In the genomic region with DNA sequence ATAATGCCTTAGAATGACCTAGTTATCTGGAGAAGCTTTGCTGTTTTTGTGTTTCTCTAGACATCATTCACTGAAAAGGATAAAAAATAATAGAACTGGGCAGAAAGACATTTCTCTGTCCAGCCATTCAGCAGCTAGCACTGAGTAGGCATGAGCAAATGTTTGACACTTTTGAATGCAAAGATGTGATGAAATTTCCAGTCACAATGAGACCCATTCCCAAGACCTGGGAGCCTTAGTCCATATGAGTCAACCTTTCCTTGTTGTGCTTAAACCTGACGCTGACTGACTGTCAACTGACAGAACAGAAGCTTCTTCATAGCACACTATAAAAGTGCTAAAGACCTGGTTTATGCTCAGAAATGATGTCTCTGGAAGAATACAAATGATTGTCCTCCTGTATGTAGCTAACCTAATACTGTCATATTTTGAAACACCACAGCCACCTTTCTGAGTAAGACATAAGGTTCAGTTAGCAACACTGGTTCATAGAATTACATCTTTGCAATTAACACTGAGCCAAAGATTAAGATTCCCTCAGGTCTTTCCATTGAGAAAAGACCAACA, we compare ENCODE assay signal across 15 cellular contexts.
"Had no signal": no experiment of that assay in that cellular context is flagged by ENCODE, and none has a peak within 500 bp of the region (broad histone marks: within the 10 kb centered on the region; RNA-seq: fewer than 3 reads in every experiment).

No MANE protein-coding gene starts in this region.

- H3K4me3 ChIP-seq: gastroesophageal sphincter, pancreas, skin epidermis, stomach had no signal

- H3K27me3 ChIP-seq: brain microvascular endothelial cell, gastroesophageal sphincter, pancreas, stomach had no signal

- H3K36me3 ChIP-seq: brain microvascular endothelial cell, gastroesophageal sphincter, pancreas, stomach had no signal

- H3K4me1 Mint-ChIP-seq: neural crest cell had no signal

- H3K27ac ChIP-seq: brain microvascular endothelial cell, gastroesophageal sphincter, pancreas, skin epidermis, stomach had no signal

- H3K4me3 Mint-ChIP-seq: activated naive CD8-positive, alpha-beta T cell; mesothelial cell of epicardium; neural crest cell; T-helper 17 cell had no signal

- ATAC-seq: gastroesophageal sphincter, T-helper 17 cell had no signal

- H3K9me3 ChIP-seq: gastroesophageal sphincter, pancreas, stomach had no signal

- H3K9me3 Mint-ChIP-seq: mesothelial cell of epicardium, neural crest cell had no signal

- DNase-seq: activated CD4-positive, alpha-beta T cell treated with anti-CD3 and anti-CD28 coated beads, Interleukin-2, amount 50 U/mL, for 1 hour; activated CD4-positive, CD25-positive, alpha-beta regulatory T cell; activated T-cell treated with anti-CD3 and anti-CD28 coated beads, Interleukin-2, amount 50 U/mL, for 1 hour; brain microvascular endothelial cell; kidney glomerular epithelial cell; pancreas; retina; stimulated activated CD4-positive, alpha-beta T cell treated with anti-CD3 and anti-CD28 coated beads, Interleukin-4, amount 100 ng/mL, for 4 hours; stomach; T-helper 17 cell had no signal

- H3K27me3 Mint-ChIP-seq: activated naive CD8-positive, alpha-beta T cell; T-helper 17 cell had no signal

- H3K27ac Mint-ChIP-seq: activated naive CD8-positive, alpha-beta T cell; mesothelial cell of epicardium; T-helper 17 cell had no signal

- FAIRE-seq: pancreas had no signal

- H3K36me3 Mint-ChIP-seq: mesothelial cell of epicardium had no signal
